ENCODE assay signal across 8 cellular contexts in the genomic region with DNA sequence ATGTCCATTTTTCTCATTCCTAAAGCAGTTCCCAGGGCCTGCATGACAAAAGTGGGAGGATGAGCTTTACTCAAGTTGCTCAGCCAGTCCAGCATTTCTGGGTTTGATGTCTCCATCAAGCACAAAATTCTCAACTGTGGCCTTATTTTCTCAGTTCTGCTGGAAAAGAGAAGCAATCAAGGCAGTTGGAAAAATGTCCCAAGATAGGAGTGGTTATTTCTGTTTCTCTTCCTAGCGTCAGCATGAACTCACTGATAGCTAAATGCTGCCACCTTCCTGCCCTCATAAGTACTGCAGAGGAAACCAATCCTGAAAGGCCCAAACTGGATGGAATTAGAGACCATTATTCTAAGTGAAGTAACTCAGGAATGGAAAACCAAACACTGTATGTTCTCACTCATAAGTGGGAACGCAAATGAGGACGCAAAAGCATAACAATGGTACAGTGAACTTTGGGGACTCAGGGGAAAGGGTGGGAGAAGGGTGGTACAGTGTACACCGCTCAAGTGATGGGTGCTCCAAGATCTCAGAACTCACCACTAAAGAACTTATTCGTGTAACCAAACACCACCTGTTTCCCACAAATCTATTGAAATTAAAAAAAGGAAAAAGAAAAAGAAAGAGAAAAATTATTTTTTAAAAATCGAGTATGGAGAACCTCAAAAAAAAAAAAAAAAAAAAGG. TPM values are rescaled to one million over a fixed set of nuclear protein-coding genes. Genes with fewer than 3 reads are reported as not detected.
DNase-seq lines count a peak whose midpoint lies in the region; ATAC-seq and TF ChIP-seq lines count a peak whose summit lies in the region.

No MANE protein-coding gene starts in this region.

- WGBS in heart right ventricle, 2 donors: 35 to 38% methylated on average over 6 of the region's 6 CpGs

- H3K4me3 ChIP-seq in adipocyte (ENCODE audit: low read length) (peak overlapping the region; percentile 61), heart right ventricle (no peak overlapping the region), retinal pigment epithelial cell (ENCODE audit: low read length) (no peak overlapping the region)

- intact Hi-C loops in heart right ventricle (cut with DNase I): loop anchor here (1.0 to 10.0 kb wide), 15 partner anchors 201 to 938 kb away; a partner anchor contains a TSS

- H3K27me3 ChIP-seq in adipocyte (replicated peaks; ENCODE audit: control insufficient read depth, insufficient read depth, low read length): no peaks in the 10 kb centered on the region
- no peaks in the 10 kb centered on the region for H3K27me3 ChIP-seq in heart right ventricle

- peak overlapping the region; percentile 85 for H3K9ac ChIP-seq in adipocyte (ENCODE audit: low read length)

- H3K27ac ChIP-seq in heart right ventricle: peak overlapping the region in 8 of 10 donors; percentile 3 to 67 (median 56)

- DNase-seq in NCI-H1417 (lab: John Stamatoyannopoulos, UW) (peak; percentile 46 to 78 (median 69)), NCI-H1417 treated with DMSO at 0.1 percent for 48 hours (lab: John Stamatoyannopoulos, UW) (no peak), MV-4-11 (lab: John Stamatoyannopoulos, UW) (peak; percentile 33), SW480 (ENCODE audit: low spot score) (peak; percentile 49), adipocyte (ENCODE audit: low read depth) (peak; percentile 92), heart right ventricle (peak; percentile 12 to 73), retinal pigment epithelial cell (ENCODE audit: low read depth) (no peak)

- TF ChIP-seq CTCF in heart right ventricle (IDR thresholded peaks at IDR 0.05) (peak; percentile 79 to 95 (median 94)), retinal pigment epithelial cell (conservative IDR thresholded peaks at IDR 0.05; ENCODE audit: low read depth, low read length) (peak; percentile 92)

- no peaks in the 10 kb centered on the region for H3K9me3 ChIP-seq in adipocyte (ENCODE audit: control insufficient read depth, low read length)
- no peaks in the 10 kb centered on the region for H3K9me3 ChIP-seq in heart right ventricle

- H3K36me3 ChIP-seq in adipocyte (ENCODE audit: control insufficient read depth, insufficient read depth, low read length, severe bottlenecking) (no peaks in the 10 kb centered on the region), heart right ventricle (no peaks in the 10 kb centered on the region)

- ATAC-seq in heart right ventricle: peak; percentile 67 to 84 (median 78)
- ATAC-seq in HG03039 (IDR thresholded peaks at IDR 0.05; ENCODE audit: unreplicated experiment): no peak

- H3K4me1 ChIP-seq in adipocyte (ENCODE audit: control insufficient read depth, insufficient read depth, low read length) (peaks cover 56% of the 10 kb centered on the region), heart right ventricle (peaks cover 0 to 15% (median 8%) of the 10 kb centered on the region in 9 donors)

RNA-seq across cellular contexts. Expression of a gene that starts 29.6 kb away (rescaled TPM):
- total RNA-seq in heart right ventricle: not detected
- polyA plus RNA-seq in heart right ventricle: under 1 TPM in 1 of 2 donors, not detected in 1; 0.04 TPM

RNA-seq across cellular contexts. Expression of a gene that starts 53.0 kb away (rescaled TPM):
- total RNA-seq in heart right ventricle: 1 to 10 TPM in 9 of 10 donors, under 1 TPM in 1; 0.85 to 8.6 (median 2.1) TPM
- 1 to 10 TPM; 1.6 to 8.3 TPM for polyA plus RNA-seq in heart right ventricle

Comparison
In these comparisons a context has a peak if more than half of its experiments do, and no peak if none do; other contexts are left out.
1. DNase-seq: peak in NCI-H1417 (3 of 3), MV-4-11 (single experiment), SW480 (single experiment), adipocyte (single experiment) and heart right ventricle (2 of 2); none in NCI-H1417 treated with DMSO at 0.1 percent for 48 hours (single experiment) and retinal pigment epithelial cell (single experiment).